Comparison of ENCODE assay signal across 8 cellular contexts in genomic region chr3:46566040-46566631, GRCh38. TPM values are rescaled to one million over a fixed set of nuclear protein-coding genes. Genes with fewer than 3 reads are reported as not detected.
DNase-seq lines count a peak whose midpoint lies in the region; ATAC-seq, FAIRE-seq and TF ChIP-seq lines count a peak whose summit lies in the region.

Gene LRRC2 (minus strand): TSS chr3:46566302. CDS start chr3:46551591, 14,711 bp downstream.

- H3K9me3 ChIP-seq in endothelial cell of umbilical vein (replicated peaks; ENCODE audit: control insufficient read depth, insufficient read depth, low read length): no peaks in the 10 kb centered on the region
- no peaks in the 10 kb centered on the region for H3K9me3 ChIP-seq in mononuclear cell (ENCODE audit: low read depth, low read length)
- H3K9me3 ChIP-seq in thyroid gland: no peaks in the 10 kb centered on the region

- TF ChIP-seq POLR2A in endothelial cell of umbilical vein (IDR thresholded peaks at IDR 0.05; ENCODE audit: low read depth, low read length) (no peak), thyroid gland (IDR thresholded peaks at IDR 0.05) (peak in 1 of 2 donors; percentile 93)

- no peak for ATAC-seq in GM19463 (IDR thresholded peaks at IDR 0.05; ENCODE audit: unreplicated experiment)

- no peaks in the 10 kb centered on the region for H3K36me3 ChIP-seq in endothelial cell of umbilical vein (ENCODE audit: control insufficient read depth in 2 of 2, extremely low read depth in 1 of 2, insufficient read depth in 2 of 2, low read length in 2 of 2)
- H3K36me3 ChIP-seq in thyroid gland: no peaks in the 10 kb centered on the region

- WGBS in thyroid gland, 2 donors: 2 to 4% methylated on average over 22 to 31 of the region's 39 CpGs

- peak within 1 kb of the TSS; percentile 17 for H3K9ac ChIP-seq in endothelial cell of umbilical vein (replicated peaks; ENCODE audit: extremely low read depth, insufficient read depth, low read length)

- peaks cover 14% of the 10 kb centered on the region for H3K4me1 Mint-ChIP-seq in activated CD4-positive, alpha-beta T cell treated with anti-CD3 and anti-CD28 coated beads, Interleukin-2, amount 10 ng/mL, durations not matched to agents 7 days and 5 days

- peak within 1 kb of the TSS; percentile 21 for H3K27ac Mint-ChIP-seq in activated CD4-positive, alpha-beta T cell treated with anti-CD3 and anti-CD28 coated beads, Interleukin-2, amount 10 ng/mL, durations not matched to agents 7 days and 5 days

- no peaks in the 10 kb centered on the region for H4K20me1 ChIP-seq in endothelial cell of umbilical vein (replicated peaks; ENCODE audit: control insufficient read depth, extremely low read depth, insufficient read depth, low read length)

- DNase-seq in NCI-H2107 treated with DMSO at 0.1 percent for 48 hours (lab: John Stamatoyannopoulos, UW; ENCODE audit: unreplicated experiment) (peak; percentile 11), NCI-H2107 (lab: John Stamatoyannopoulos, UW) (no peak), endothelial cell of umbilical vein (ENCODE audit: low read depth, low spot score) (peak; percentile 33), thyroid gland (peak; percentile 81 to 84), SKM-1 (lab: John Stamatoyannopoulos, UW; ENCODE audit: unreplicated experiment) (no peak)
- DNase-seq in activated CD4-positive, alpha-beta T cell treated with anti-CD3 and anti-CD28 coated beads, Interleukin-2, amount 10 ng/mL, durations not matched to agents 7 days and 5 days: peak; percentile 55

- H3K36me3 Mint-ChIP-seq in activated CD4-positive, alpha-beta T cell treated with anti-CD3 and anti-CD28 coated beads, Interleukin-2, amount 10 ng/mL, durations not matched to agents 7 days and 5 days (ENCODE audit: low read depth): peaks cover 2% of the 10 kb centered on the region

- TF ChIP-seq CTCF in endothelial cell of umbilical vein (IDR thresholded peaks at IDR 0.05; ENCODE audit: extremely low read depth in 1 of 2, insufficient read depth in 1 of 2, low read depth in 1 of 2, low read length in 2 of 2): no peak
- TF ChIP-seq CTCF in thyroid gland (IDR thresholded peaks at IDR 0.05): no peak

- no peaks in the 10 kb centered on the region for H3K79me2 ChIP-seq in endothelial cell of umbilical vein (ENCODE audit: control insufficient read depth, insufficient read depth, low read length)

- peaks cover 0 to 3% of the 10 kb centered on the region in 2 experiments for H3K27me3 ChIP-seq in endothelial cell of umbilical vein (ENCODE audit: control insufficient read depth in 2 of 2, insufficient read depth in 2 of 2, low read length in 2 of 2)
- peaks cover 40% of the 10 kb centered on the region for H3K27me3 ChIP-seq in mononuclear cell (ENCODE audit: insufficient read depth, low read length)
- no peaks in the 10 kb centered on the region for H3K27me3 ChIP-seq in thyroid gland

- POLR2A ChIA-PET in activated CD4-positive, alpha-beta T cell treated with anti-CD3 and anti-CD28 coated beads, Interleukin-2, amount 10 ng/mL, durations not matched to agents 7 days and 5 days (lab: Charles Lee): no interaction called here
- POLR2A ChIA-PET in endothelial cell of umbilical vein (lab: Charles Lee): no interaction called here

- H3K27ac ChIP-seq in endothelial cell of umbilical vein (ENCODE audit: insufficient read depth, low read depth, low read length): no peak within 1 kb of the TSS
- H3K27ac ChIP-seq in thyroid gland: peak within 1 kb of the TSS; percentile 96 to 98 (median 98)

- no peaks in the 10 kb centered on the region for H3K9me1 ChIP-seq in endothelial cell of umbilical vein (replicated peaks; ENCODE audit: control insufficient read depth, extremely low read depth, insufficient read depth, low read length)

- peak within 1 kb of the TSS; percentile 66 for H3K4me3 Mint-ChIP-seq in activated CD4-positive, alpha-beta T cell treated with anti-CD3 and anti-CD28 coated beads, Interleukin-2, amount 10 ng/mL, durations not matched to agents 7 days and 5 days

- CTCF ChIA-PET in activated CD4-positive, alpha-beta T cell treated with anti-CD3 and anti-CD28 coated beads, Interleukin-2, amount 10 ng/mL, durations not matched to agents 7 days and 5 days (lab: Charles Lee): interaction anchor here (1.1 kb wide), 1 partner anchor 116 kb away, joined by 3 read pairs; no protein-coding TSS in a partner anchor
- CTCF ChIA-PET in endothelial cell of umbilical vein (lab: Charles Lee): interaction anchor here (0.6 to 3.9 kb wide), 4 partner anchors 8 to 77 kb away, joined by 3 to 20 read pairs (median 6); no protein-coding TSS in a partner anchor

- peak within 1 kb of the TSS; percentile 40 to 72 (median 64) for H3K4me3 ChIP-seq in endothelial cell of umbilical vein (replicated peaks in 1 of 3; ENCODE audit: insufficient read depth in 1 of 3, low read depth in 1 of 3, low read length in 3 of 3)
- H3K4me3 ChIP-seq in mononuclear cell (ENCODE audit: low read length): peak within 1 kb of the TSS; percentile 13
- H3K4me3 ChIP-seq in thyroid gland (replicated peaks in 1 of 3): peak within 1 kb of the TSS; percentile 30 to 60 (median 54)

- peak within 1 kb of the TSS; percentile 89 for H2AFZ ChIP-seq in endothelial cell of umbilical vein (ENCODE audit: low read depth, low read length)

- dilution Hi-C loops in endothelial cell of umbilical vein (cut with MboI; ENCODE audit: extremely low pct_ligation_motif_present, low sequenced_read_pairs): no loop called here

- no TSS peak for BruUV-seq in endothelial cell of umbilical vein (replicated peaks; lab: Mats Ljungman, UMichigan)

- H3K4me2 ChIP-seq in endothelial cell of umbilical vein (ENCODE audit: insufficient read depth, low read length): peak within 1 kb of the TSS; percentile 91

- H3K4me1 ChIP-seq in endothelial cell of umbilical vein (ENCODE audit: control insufficient read depth, extremely low read depth, insufficient read depth, low read length) (peaks cover 10% of the 10 kb centered on the region), mononuclear cell (ENCODE audit: insufficient read depth, low read length) (peaks cover 11% of the 10 kb centered on the region), thyroid gland (peaks cover 38 to 41% of the 10 kb centered on the region in 2 donors)

- peaks cover 46% of the 10 kb centered on the region for H3K27me3 Mint-ChIP-seq in activated CD4-positive, alpha-beta T cell treated with anti-CD3 and anti-CD28 coated beads, Interleukin-2, amount 10 ng/mL, durations not matched to agents 7 days and 5 days

- peak; percentile 58 for FAIRE-seq in endothelial cell of umbilical vein (lab: Jason Lieb, UNC)

- intact Hi-C loops in endothelial cell of umbilical vein (cut with micrococcal nuclease): no loop called here
- intact Hi-C loops in thyroid gland (cut with DNase I): no loop called here

- peaks cover 4% of the 10 kb centered on the region for H3K9me3 Mint-ChIP-seq in activated CD4-positive, alpha-beta T cell treated with anti-CD3 and anti-CD28 coated beads, Interleukin-2, amount 10 ng/mL, durations not matched to agents 7 days and 5 days

TF ChIP-seq in endothelial cell of umbilical vein, 7 proteins besides CTCF, POLR2A, EP300 and RAD21:
- TF ChIP-seq FOS (IDR thresholded peaks at IDR 0.05; ENCODE audit: borderline replicate concordance, insufficient read depth, low read length) (no peak), MYC (IDR thresholded peaks at IDR 0.05; ENCODE audit: low read depth, low read length) (no peak), GATA2 (IDR thresholded peaks at IDR 0.05; ENCODE audit: insufficient read depth, insufficient read length, low read depth, low read length) (no peak), MAX (IDR thresholded peaks at IDR 0.05; ENCODE audit: insufficient read depth, insufficient read length) (no peak), POLR2AphosphoS5 (IDR thresholded peaks at IDR 0.05; ENCODE audit: insufficient read depth, low read depth, low read length) (no peak), EZH2 (IDR thresholded peaks at IDR 0.05; ENCODE audit: borderline replicate concordance, low read depth, low read length, severe bottlenecking) (no peak), JUN (IDR thresholded peaks at IDR 0.05; ENCODE audit: borderline replicate concordance, insufficient read depth, insufficient read length, low read depth) (no peak)
TF ChIP-seq in endothelial cell of umbilical vein: peak in this region for 0.

RNA-seq across cellular contexts. Expression of gene LRRC2, which starts in this region (rescaled TPM):
- total RNA-seq in activated CD4-positive, alpha-beta T cell treated with anti-CD3 and anti-CD28 coated beads, Interleukin-2, amount 10 ng/mL, durations not matched to agents 7 days and 5 days: under 1 TPM; 0.27 to 0.29 TPM
- total RNA-seq in endothelial cell of umbilical vein (0.39 and 0.73 TPM in 2 replicates), mononuclear cell (0.10 TPM), thyroid gland (10 to 100 TPM; 25.0 to 37.4 (median 31.0) TPM)
- polyA plus RNA-seq in endothelial cell of umbilical vein: 0.08 and 0.14 TPM in 2 replicates
- polyA plus RNA-seq in endothelial cell of umbilical vein (2011; cell fraction: cytosol; rRNA removed): 0.17 and 0.19 TPM in 2 replicates
- 0.17 and 0.25 TPM in 2 replicates for polyA plus RNA-seq in endothelial cell of umbilical vein (2011; cell fraction: nucleus; rRNA removed)
- 0.42 and 0.59 TPM in 2 replicates for polyA plus RNA-seq in endothelial cell of umbilical vein (2012)
- polyA minus RNA-seq in endothelial cell of umbilical vein: 0.19 and 0.29 TPM in 2 replicates
- not detected for polyA minus RNA-seq in endothelial cell of umbilical vein (2011; cell fraction: cytosol; rRNA and poly(A)+ RNA removed)
- polyA minus RNA-seq in endothelial cell of umbilical vein (2011; cell fraction: nucleus; rRNA and poly(A)+ RNA removed): 0.14 and 0.34 TPM in 2 replicates

Comparison
In these comparisons a context has a peak if more than half of its experiments do, and no peak if none do; other contexts are left out.
1. RNA of gene LRRC2 (total RNA-seq): 25.0 to 37.4 TPM in thyroid gland; 0.39 to 0.73 TPM in endothelial cell of umbilical vein, 0.27 to 0.29 TPM in activated CD4-positive, alpha-beta T cell treated with anti-CD3 and anti-CD28 coated beads, Interleukin-2, amount 10 ng/mL, durations not matched to agents 7 days and 5 days and 0.10 TPM in mononuclear cell (single experiment); every median in the first group is over 10 times any median in the second.
2. DNase-seq: peak in NCI-H2107 treated with DMSO at 0.1 percent for 48 hours (single experiment) and thyroid gland (2 of 2); none in NCI-H2107 (single experiment) and SKM-1 (single experiment).
3. Peak in DNase-seq in activated CD4-positive, alpha-beta T cell treated with anti-CD3 and anti-CD28 coated beads, Interleukin-2, amount 10 ng/mL, durations not matched to agents 7 days and 5 days; RNA of the gene not detected or under 1 TPM.
4. Peak in DNase-seq, H3K4me3 ChIP-seq, H3K9ac ChIP-seq and H3K4me2 ChIP-seq in endothelial cell of umbilical vein; RNA of the gene not detected or under 1 TPM.
5. H3K4me3 ChIP-seq: peak in every context shown above with its lines; median percentile 64 in endothelial cell of umbilical vein; 54 in thyroid gland; 13 in mononuclear cell.